14 cellular contexts compared by ENCODE assay signal in the genomic region with DNA sequence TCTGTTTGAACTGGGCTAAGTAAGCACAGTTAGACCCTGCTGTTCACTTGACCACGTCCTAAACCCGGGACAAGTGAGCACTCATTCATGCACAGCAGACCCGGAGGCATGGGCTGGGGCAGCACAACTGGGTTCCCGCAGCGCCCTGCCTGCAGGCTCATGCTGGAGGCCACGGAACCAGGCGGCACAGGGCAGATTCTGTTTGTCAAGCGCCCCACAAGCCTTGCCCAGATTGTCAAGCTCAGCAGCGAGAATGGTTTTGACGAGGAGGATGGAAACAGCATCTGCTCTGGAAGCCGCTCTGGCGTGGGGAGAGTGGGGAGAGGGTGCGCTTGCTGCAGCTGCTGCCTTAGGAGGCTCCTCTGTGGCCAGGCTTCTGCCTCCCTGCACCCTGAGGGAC. TPM values are rescaled to one million over a fixed set of nuclear protein-coding genes. Genes with fewer than 3 reads are reported as not detected.
DNase-seq lines count a peak whose midpoint lies in the region; ATAC-seq, FAIRE-seq and TF ChIP-seq lines count a peak whose summit lies in the region.
"Had no signal": no experiment of that assay in that cellular context is flagged by ENCODE, and none has a peak within 500 bp of the region (broad histone marks: within the 10 kb centered on the region; RNA-seq: fewer than 3 reads in every experiment).

No MANE protein-coding gene starts in this region.

- no peak for ATAC-seq in CD4-positive, alpha-beta T cell (ENCODE audit: poor library complexity)
- ATAC-seq in GM12878 = no peak
- no peak for ATAC-seq in GM21390 (IDR thresholded peaks at IDR 0.05; ENCODE audit: unreplicated experiment)
- no peak for ATAC-seq in HG03097 (IDR thresholded peaks at IDR 0.05; ENCODE audit: low FRiP score, unreplicated experiment)
- ATAC-seq in HG02763 (IDR thresholded peaks at IDR 0.05; ENCODE audit: unreplicated experiment) = no peak

- in situ Hi-C loops in GM12878 (cut with MboI) = loop anchor here (25.0 kb wide), 1 partner anchor 659 kb away; no protein-coding TSS in a partner anchor

- H3K79me2 ChIP-seq in GM12878 (ENCODE audit: control insufficient read depth, insufficient read depth, low read length) = no peaks in the 10 kb centered on the region

- H3K9me3 Mint-ChIP-seq in CD4-positive, alpha-beta T cell = no peaks in the 10 kb centered on the region

- no peak for TF ChIP-seq RAD21 in GM12878 (IDR thresholded peaks at IDR 0.05; ENCODE audit: insufficient read depth, low read depth, low read length)

- H2BK120ac ChIP-seq in neuronal stem cell (ENCODE audit: low read depth, low read length) = no peak overlapping the region

- H3K4me2 ChIP-seq in GM12878 (ENCODE audit: control insufficient read depth, insufficient read depth) = no peak overlapping the region
- H3K4me2 ChIP-seq in neuronal stem cell (ENCODE audit: insufficient read depth, low read length, poor library complexity, severe bottlenecking) = no peak overlapping the region

- H4K8ac ChIP-seq in neuronal stem cell (ENCODE audit: low read depth, low read length) = peak overlapping the region; percentile 65

- peaks cover 22% of the 10 kb centered on the region for H3K4me1 Mint-ChIP-seq in CD4-positive, alpha-beta T cell (ENCODE audit: low read depth)

- H3K23ac ChIP-seq in neuronal stem cell (ENCODE audit: low read depth, low read length, poor library complexity) = no peak overlapping the region

- no peaks in the 10 kb centered on the region for H3K79me1 ChIP-seq in neuronal stem cell (ENCODE audit: low read depth, low read length)

- TF ChIP-seq EP300 in GM12878 (IDR thresholded peaks at IDR 0.05; ENCODE audit: borderline replicate concordance in 1 of 2, control insufficient read depth in 1 of 2, low read depth in 2 of 2, low read length in 2 of 2) = no peak

- H3K18ac ChIP-seq in neuronal stem cell (ENCODE audit: low read length) = peak overlapping the region; percentile 57

- no peaks in the 10 kb centered on the region for H3K27me3 ChIP-seq in CD4-positive, alpha-beta T cell (ENCODE audit: control insufficient read depth, insufficient read depth, low read length)
- H3K27me3 ChIP-seq in GM12878 (replicated peaks in 1 of 2; ENCODE audit: control insufficient read depth in 2 of 2, insufficient read depth in 2 of 2, low read length in 1 of 2) (no peaks in the 10 kb centered on the region), neuronal stem cell (ENCODE audit: control insufficient read depth in 3 of 3, insufficient read depth in 3 of 3, low read depth in 1 of 3, low read length in 3 of 3) (no peaks in the 10 kb centered on the region)

- peak; percentile 40; the same call in 1 of the 2 replicates for TF ChIP-seq POLR2A in GM12878 (IDR thresholded peaks at IDR 0.05; ENCODE audit: low read depth, low read length)

- no peak overlapping the region for H2BK12ac ChIP-seq in neuronal stem cell (ENCODE audit: low read length)

- no peaks in the 10 kb centered on the region for H3K9me3 ChIP-seq in CD4-positive, alpha-beta T cell (ENCODE audit: control insufficient read depth, low read length)
- H3K9me3 ChIP-seq in KOPT-K1 (ENCODE audit: insufficient read depth, low read length, poor library complexity, severe bottlenecking) (no peaks in the 10 kb centered on the region), GM12878 (replicated peaks; ENCODE audit: control insufficient read depth, insufficient read depth, low read length) (no peaks in the 10 kb centered on the region), neuronal stem cell (replicated peaks in 1 of 2; ENCODE audit: control insufficient read depth in 2 of 2, insufficient read depth in 1 of 2, low read depth in 1 of 2, low read length in 2 of 2) (no peaks in the 10 kb centered on the region)
- H3K9me3 ChIP-seq: thoracic aorta had no signal

- FAIRE-seq in GM12878 (lab: Jason Lieb, UNC) = no peak
- FAIRE-seq: G401.6, keratinocyte had no signal

- CTCF ChIA-PET in CD4-positive, alpha-beta T cell (lab: Charles Lee) = no interaction called here
- CTCF ChIA-PET in GM12878 (lab: Yijun Ruan, JAX) = no interaction called here

- RAD21 ChIA-PET in GM12878 (lab: Charles Lee; ENCODE audit: unreplicated experiment) = no interaction called here

- peak overlapping the region; percentile 75 for H2BK5ac ChIP-seq in neuronal stem cell (ENCODE audit: low read length)

- peaks cover 54% of the 10 kb centered on the region for H3K36me3 Mint-ChIP-seq in CD4-positive, alpha-beta T cell (ENCODE audit: low read depth)

- POLR2A ChIA-PET in CD4-positive, alpha-beta T cell (lab: Charles Lee) = interaction anchor here (1.3 kb wide), 1 partner anchor 78 kb away, joined by 7 read pairs; no protein-coding TSS in a partner anchor
- POLR2A ChIA-PET in GM12878 (lab: Charles Lee) = no interaction called here

- no peak overlapping the region for H2BK15ac ChIP-seq in neuronal stem cell (ENCODE audit: low read length)

- H3K4me1 ChIP-seq in GM12878 (ENCODE audit: control insufficient read depth, insufficient read depth, low read length) (peaks cover 21% of the 10 kb centered on the region), neuronal stem cell (ENCODE audit: control insufficient read depth in 2 of 2, insufficient read depth in 1 of 2, low read depth in 1 of 2, low read length in 2 of 2) (peaks cover 0 to 4% of the 10 kb centered on the region in 2 donors)

- DNase-seq in CD4-positive, alpha-beta T cell = no peak
- DNase-seq in GM12878 (ENCODE audit: low read depth, low spot score) (no peak), neuronal stem cell (ENCODE audit: low spot score) (no peak)
- DNase-seq: midbrain, MM.1S, NCI-H774 had no signal

- H3K9ac ChIP-seq in GM12878 (ENCODE audit: control insufficient read depth, insufficient read depth, low read length) (no peak overlapping the region; the same call in 1 of the 2 replicates), neuronal stem cell (ENCODE audit: low read depth, low read length, poor library complexity) (peak overlapping the region; percentile 60)

- no peak overlapping the region for H4K91ac ChIP-seq in neuronal stem cell (ENCODE audit: low read depth, low read length, poor library complexity)

- H3K4me3 ChIP-seq in GM12878 (no peak overlapping the region), neuronal stem cell (ENCODE audit: low read length in 2 of 2) (peak overlapping the region in 1 of 2 donors; percentile 18)
- H3K4me3 ChIP-seq: thoracic aorta had no signal

- peak overlapping the region; percentile 94 for H3K27ac Mint-ChIP-seq in CD4-positive, alpha-beta T cell

- no TSS peak for BruUV-seq in GM12878 (replicated peaks; lab: Mats Ljungman, UMichigan)

- H3K36me3 ChIP-seq in KOPT-K1 (ENCODE audit: insufficient read depth, low read length) (peaks cover 56% of the 10 kb centered on the region; the same call in 1 of the 2 replicates), GM12878 (ENCODE audit: control insufficient read depth in 2 of 2, insufficient read depth in 2 of 2, low read length in 1 of 2) (peaks cover 30 to 43% of the 10 kb centered on the region in 2 experiments), neuronal stem cell (replicated peaks in 1 of 2; ENCODE audit: control insufficient read depth in 2 of 2, insufficient read depth in 2 of 2, low read length in 2 of 2) (peaks cover 23 to 73% of the 10 kb centered on the region in 2 donors)

- 94% methylated on average over 13 of the region's 13 CpGs for WGBS in GM12878 (ENCODE audit: insufficient coverage, insufficient replicate concordance, low lambda C conversion rate, missing lambda C conversion rate)
- WGBS in neuronal stem cell (ENCODE audit: extremely low coverage in 2 of 2, insufficient read length in 2 of 2, insufficient replicate concordance in 1 of 2), 2 donors = no CpG with 5 or more reads among the region's 13 CpGs

- H3K27ac ChIP-seq in CD4-positive, alpha-beta T cell (ENCODE audit: low read depth, low read length) = peak overlapping the region; percentile 62
- H3K27ac ChIP-seq in KOPT-K1 (ENCODE audit: low read depth, low read length, poor library complexity, severe bottlenecking) = peak overlapping the region; percentile 9
- H3K27ac ChIP-seq in GM12878 (ENCODE audit: control insufficient read depth, insufficient read depth) = peak overlapping the region; percentile 84
- H3K27ac ChIP-seq in neuronal stem cell (replicated peaks; ENCODE audit: low read length) = no peak overlapping the region
- H3K27ac ChIP-seq: thoracic aorta had no signal

- intact Hi-C loops in CD4-positive, alpha-beta T cell (cut with DNase I, micrococcal nuclease) = no loop called here
- intact Hi-C loops in GM12878 (cut with micrococcal nuclease; ENCODE audit: unreplicated experiment) = no loop called here

- H2AFZ ChIP-seq in GM12878 (ENCODE audit: control insufficient read depth, low read depth, low read length) = no peak overlapping the region
- H2AFZ ChIP-seq in neuronal stem cell (ENCODE audit: low read length) = no peak overlapping the region

- no peaks in the 10 kb centered on the region for H4K20me1 ChIP-seq in GM12878 (ENCODE audit: control insufficient read depth, insufficient read depth)

- H2AK5ac ChIP-seq in neuronal stem cell (ENCODE audit: low read depth, low read length) = no peak overlapping the region

- SMC1A ChIA-PET in GM12878 (lab: Charles Lee; ENCODE audit: uncharacterized antibody, unreplicated experiment) = no interaction called here

- H3K4me3 Mint-ChIP-seq in CD4-positive, alpha-beta T cell = no peak overlapping the region

- H3K14ac ChIP-seq in neuronal stem cell (ENCODE audit: low read length) = peak overlapping the region; percentile 95

- TF ChIP-seq CTCF in CD4-positive, alpha-beta T cell (IDR thresholded peaks at IDR 0.05) = no peak
- no peak for TF ChIP-seq CTCF in GM12878 (IDR thresholded peaks at IDR 0.05 in 2 of 3, conservative IDR thresholded peaks at IDR 0.05 in 1 of 3; ENCODE audit: control insufficient read depth in 2 of 3, extremely low read depth in 1 of 3, insufficient read depth in 1 of 3, low read depth in 3 of 3, low read length in 3 of 3)

- no peak overlapping the region for H3K4ac ChIP-seq in neuronal stem cell (ENCODE audit: low read length)

- no peaks in the 10 kb centered on the region for H3K27me3 Mint-ChIP-seq in CD4-positive, alpha-beta T cell

RNA-seq across cellular contexts. Expression of a gene that starts 32.7 kb away (rescaled TPM):
- not detected for total RNA-seq in CD4-positive, alpha-beta T cell
- total RNA-seq in GM12878 (2013; cell fraction: nucleolus; rRNA removed) = not detected in 2 replicates
- total RNA-seq in GM12878 (2014; rRNA removed) (not detected in 2 replicates), GM12878 (2014; rRNA removed; fragmentation: Illumina TruSeq; extraction: Trizol) (not detected in 2 replicates), GM12878 (2021) (not detected in 2 replicates)
- polyA plus RNA-seq in GM12878 (2011; ENCODE audit: low read depth) = not detected
- polyA plus RNA-seq in GM12878 (2011; rRNA removed) (not detected in 2 replicates), GM12878 (2014; fragmentation: Illumina TruSeq; extraction: Trizol) (not detected in 2 replicates), GM12878 (2014; fragmentation: Nextera tagmentation; extraction: Ambion mirVana) (not detected), GM12878 (2014; rRNA removed) (not detected in 2 replicates), GM12878 (2016; fragmentation: Nextera tagmentation; extraction: Ambion mirVana) (not detected)
- polyA plus RNA-seq in GM12878 (2011; cell fraction: cytosol; rRNA removed) = not detected in 2 replicates
- polyA plus RNA-seq in GM12878 (2011; cell fraction: nucleus; rRNA removed) = not detected in 2 replicates
- polyA plus RNA-seq in GM12878 (2012) = not detected in 2 replicates
- polyA minus RNA-seq in GM12878 (2011; rRNA and poly(A)+ RNA removed) = not detected in 2 replicates
- polyA minus RNA-seq in GM12878 (2011; cell fraction: cytosol; rRNA and poly(A)+ RNA removed) = not detected in 2 replicates
- not detected in 2 replicates for polyA minus RNA-seq in GM12878 (2011; cell fraction: nucleus; rRNA and poly(A)+ RNA removed)
- not detected for polyA plus RNA-seq in neuronal stem cell (2013, experiment 1 of 2)
- not detected for polyA plus RNA-seq in neuronal stem cell (2013, experiment 2 of 2)
- total RNA-seq: HT1080, thoracic aorta had no signal
- polyA plus RNA-seq: keratinocyte had no signal

RNA-seq across cellular contexts. Expression of a gene that starts 47.0 kb away (rescaled TPM):
- 10 to 100 TPM; 22.1 to 22.5 TPM for total RNA-seq in CD4-positive, alpha-beta T cell
- total RNA-seq in GM12878 (2013; cell fraction: nucleolus; rRNA removed) = 8.9 and 11.8 TPM in 2 replicates
- total RNA-seq in GM12878 (2014; rRNA removed) (19.0 and 20.8 TPM in 2 replicates), GM12878 (2014; rRNA removed; fragmentation: Illumina TruSeq; extraction: Trizol) (10.0 and 12.8 TPM in 2 replicates), GM12878 (2021) (19.2 and 20.6 TPM in 2 replicates)
- polyA plus RNA-seq in GM12878 (2011; ENCODE audit: low read depth) = 10.3 TPM
- polyA plus RNA-seq in GM12878 (2011; rRNA removed) (12.1 and 16.7 TPM in 2 replicates), GM12878 (2014; fragmentation: Illumina TruSeq; extraction: Trizol) (8.6 and 10.9 TPM in 2 replicates), GM12878 (2014; fragmentation: Nextera tagmentation; extraction: Ambion mirVana) (under 1 TPM; 0.31 to 0.88 TPM), GM12878 (2014; rRNA removed) (27.0 and 36.8 TPM in 2 replicates), GM12878 (2016; fragmentation: Nextera tagmentation; extraction: Ambion mirVana) (10 to 100 TPM; 24.0 to 24.3 TPM)
- 21.3 and 26.1 TPM in 2 replicates for polyA plus RNA-seq in GM12878 (2011; cell fraction: cytosol; rRNA removed)
- polyA plus RNA-seq in GM12878 (2011; cell fraction: nucleus; rRNA removed) = 30.5 and 35.2 TPM in 2 replicates
- 13.5 and 15.4 TPM in 2 replicates for polyA plus RNA-seq in GM12878 (2012)
- 9.4 and 13.1 TPM in 2 replicates for polyA minus RNA-seq in GM12878 (2011; rRNA and poly(A)+ RNA removed)
- polyA minus RNA-seq in GM12878 (2011; cell fraction: cytosol; rRNA and poly(A)+ RNA removed) = 8.5 and 12.4 TPM in 2 replicates
- polyA minus RNA-seq in GM12878 (2011; cell fraction: nucleus; rRNA and poly(A)+ RNA removed) = 11.6 and 19.9 TPM in 2 replicates
- polyA plus RNA-seq in neuronal stem cell (2013, experiment 1 of 2) = 24.3 TPM
- 26.2 TPM for polyA plus RNA-seq in neuronal stem cell (2013, experiment 2 of 2)
